Comparison of ENCODE assay signal across 23 cellular contexts in genomic region chr10:55065185-55065584, GRCh38.
DNase-seq lines count a peak whose midpoint lies in the region; ATAC-seq and TF ChIP-seq lines count a peak whose summit lies in the region.
"Had no signal": no experiment of that assay in that cellular context is flagged by ENCODE, and none has a peak within 500 bp of the region (broad histone marks: within the 10 kb centered on the region; RNA-seq: fewer than 3 reads in every experiment).

No MANE protein-coding gene starts in this region.

- DNase-seq in Calu3 = peak; percentile 13
- peak; percentile 3 for DNase-seq in HuH-7.5 (ENCODE audit: low spot score)
- DNase-seq in SW480 (ENCODE audit: low spot score) = peak; percentile 15
- DNase-seq in mucosa of descending colon = no peak
- no peak for DNase-seq in NCI-H526 treated with DMSO at 0.1 percent for 48 hours (lab: John Stamatoyannopoulos, UW)
- DNase-seq in posterior vena cava (ENCODE audit: low spot score) = no peak
- no peak for DNase-seq in stimulated activated CD4-positive, alpha-beta T cell treated with anti-CD3 and anti-CD28 coated beads, Interleukin-15, amount 100 ng/mL, for 24 hours
- DNase-seq in colonic mucosa = no peak
- DNase-seq: CD8-positive, alpha-beta memory T cell; DND-41; GM23248; HCEC 1CT; MM.1S; NCI-H1048; NCI-H1417 treated with DMSO at 0.1 percent for 48 hours; NCI-H187; NCI-H748 treated with DMSO at 0.1 percent for 48 hours; Peyer's patch; T-helper 2 cell had no signal

- intact Hi-C loops in Calu3 (cut with micrococcal nuclease; ENCODE audit: unreplicated experiment) (no loop called here), mucosa of descending colon (cut with DNase I, micrococcal nuclease) (no loop called here), posterior vena cava (cut with DNase I) (no loop called here), colonic mucosa (cut with DNase I) (no loop called here)

- H3K4me3 Mint-ChIP-seq in Calu3 (ENCODE audit: low read depth, unreplicated experiment) = peak overlapping the region; percentile 7
- H3K4me3 Mint-ChIP-seq: CD8-positive, alpha-beta memory T cell had no signal

- H3K4me1 Mint-ChIP-seq in Calu3 (ENCODE audit: low read depth, unreplicated experiment) = peaks cover 21% of the 10 kb centered on the region
- H3K4me1 Mint-ChIP-seq: CD8-positive, alpha-beta memory T cell had no signal

- H3K9ac ChIP-seq in colonic mucosa (ENCODE audit: low read depth in 2 of 2, low read length in 2 of 2) = no peak overlapping the region
- H3K9ac ChIP-seq: GM23248 had no signal

- H3K9me3 Mint-ChIP-seq in Calu3 (ENCODE audit: low read depth, unreplicated experiment) = peaks cover 4% of the 10 kb centered on the region

- peak; percentile 52 for ATAC-seq in mucosa of descending colon
- ATAC-seq: GM12878, K562 had no signal

- no peaks in the 10 kb centered on the region for H3K36me3 Mint-ChIP-seq in Calu3 (ENCODE audit: insufficient read depth, unreplicated experiment)
- H3K36me3 Mint-ChIP-seq: CD8-positive, alpha-beta memory T cell had no signal

- no peak overlapping the region for H3K27ac ChIP-seq in colonic mucosa
- H3K27ac ChIP-seq: C4-2B, GM23248, Peyer's patch, SJSA1 had no signal

- no peak for TF ChIP-seq CTCF in Calu3 (IDR thresholded peaks at IDR 0.05; ENCODE audit: unreplicated experiment)
- TF ChIP-seq CTCF in mucosa of descending colon (IDR thresholded peaks at IDR 0.05) = no peak
- no peak for TF ChIP-seq CTCF in colonic mucosa (IDR thresholded peaks at IDR 0.05)

- H3K4me1 ChIP-seq in mucosa of descending colon (ENCODE audit: low read depth) = no peaks in the 10 kb centered on the region
- H3K4me1 ChIP-seq in colonic mucosa = no peaks in the 10 kb centered on the region
- H3K4me1 ChIP-seq: Peyer's patch, SJSA1 had no signal

- H3K27me3 Mint-ChIP-seq in Calu3 (ENCODE audit: unreplicated experiment) = no peaks in the 10 kb centered on the region
- H3K27me3 Mint-ChIP-seq: CD8-positive, alpha-beta memory T cell had no signal

- no TSS peak for BruUV-seq in Calu3 (replicated peaks; lab: Mats Ljungman, UMichigan)

- no peaks in the 10 kb centered on the region for H3K36me3 ChIP-seq in mucosa of descending colon (ENCODE audit: low read depth)
- no peaks in the 10 kb centered on the region for H3K36me3 ChIP-seq in colonic mucosa
- H3K36me3 ChIP-seq: Peyer's patch, SJSA1 had no signal

- H3K27ac Mint-ChIP-seq in Calu3 (ENCODE audit: unreplicated experiment) = peak overlapping the region; percentile 74
- H3K27ac Mint-ChIP-seq: CD8-positive, alpha-beta memory T cell had no signal

- CTCF ChIA-PET in Calu3 (lab: Charles Lee) = no interaction called here

- H3K27me3 ChIP-seq in colonic mucosa = no peaks in the 10 kb centered on the region
- H3K27me3 ChIP-seq: Peyer's patch, SJSA1 had no signal

- H3K4me3 ChIP-seq in mucosa of descending colon (no peak overlapping the region), colonic mucosa (no peak overlapping the region)
- H3K4me3 ChIP-seq: GM12878, GM23248, K562, Peyer's patch, SJSA1 had no signal

- H3K9me3 ChIP-seq in mucosa of descending colon (no peaks in the 10 kb centered on the region), colonic mucosa (no peaks in the 10 kb centered on the region)
- H3K9me3 ChIP-seq: Peyer's patch, SJSA1 had no signal

Comparison
In these comparisons a context has a peak if more than half of its experiments do, and no peak if none do; other contexts are left out.
1. DNase-seq: peak in Calu3 (single experiment), HuH-7.5 (single experiment) and SW480 (single experiment); none in mucosa of descending colon (0 of 3), NCI-H526 treated with DMSO at 0.1 percent for 48 hours (single experiment), posterior vena cava (single experiment), stimulated activated CD4-positive, alpha-beta T cell treated with anti-CD3 and anti-CD28 coated beads, Interleukin-15, amount 100 ng/mL, for 24 hours (single experiment) and colonic mucosa (single experiment).